Comparison of ENCODE assay signal across 17 cellular contexts in the genomic region with DNA sequence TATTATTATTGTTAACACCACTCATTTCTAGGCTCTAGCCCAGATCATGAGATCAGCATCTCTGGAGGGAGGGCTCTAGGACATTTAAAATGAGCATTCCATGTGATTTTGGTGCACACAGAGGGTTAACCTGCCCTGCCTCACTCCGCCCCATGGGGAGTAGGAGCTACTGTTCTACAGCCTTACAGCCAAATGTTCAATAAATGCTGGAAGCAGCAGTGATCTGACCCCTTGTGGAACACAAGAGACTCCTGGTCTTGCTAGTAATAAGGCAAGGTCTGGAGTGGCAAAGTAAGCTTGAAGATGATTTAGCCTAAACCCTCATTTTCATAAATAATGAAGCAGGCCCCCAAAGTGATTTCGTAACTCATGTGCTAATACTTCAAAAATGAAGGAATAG.
DNase-seq lines count a peak whose midpoint lies in the region; ATAC-seq and TF ChIP-seq lines count a peak whose summit lies in the region.
"Had no signal": no experiment of that assay in that cellular context is flagged by ENCODE, and none has a peak within 500 bp of the region (broad histone marks: within the 10 kb centered on the region; RNA-seq: fewer than 3 reads in every experiment).

No MANE protein-coding gene starts in this region.

- H3K27ac ChIP-seq in PC-3 (ENCODE audit: low read length): no peak overlapping the region
- no peak overlapping the region for H3K27ac ChIP-seq in foreskin keratinocyte
- H3K27ac ChIP-seq: KMS-11 had no signal

- H3K9me2 ChIP-seq in PC-3 (replicated peaks; ENCODE audit: low read length): no peaks in the 10 kb centered on the region

- H3K9ac ChIP-seq in PC-3 (ENCODE audit: low read length): no peak overlapping the region
- H3K9ac ChIP-seq: KMS-11 had no signal

- H3F3A ChIP-seq in PC-3 (ENCODE audit: low read length, unreplicated experiment): no peaks in the 10 kb centered on the region

- H3K4me2 ChIP-seq in PC-3 (ENCODE audit: low read length): no peak overlapping the region
- H3K4me2 ChIP-seq: KMS-11 had no signal

- peak; percentile 59 for ATAC-seq in PC-3
- ATAC-seq in foreskin keratinocyte: no peak
- no peak for ATAC-seq in GM18870 (IDR thresholded peaks at IDR 0.05; ENCODE audit: unreplicated experiment)

- POLR2A ChIA-PET in PC-3 (lab: Charles Lee; ENCODE audit: unreplicated experiment): no interaction called here

- no peaks in the 10 kb centered on the region for H3K4me1 Mint-ChIP-seq in chondrocyte (ENCODE audit: low read depth)

- H3K4me1 ChIP-seq in PC-3 (ENCODE audit: insufficient read depth, low read length) (no peaks in the 10 kb centered on the region), foreskin keratinocyte (no peaks in the 10 kb centered on the region)

- no peak overlapping the region for H3K27ac Mint-ChIP-seq in chondrocyte (ENCODE audit: unreplicated experiment)
- H3K27ac Mint-ChIP-seq: CD8-positive, alpha-beta memory T cell; HFFc6 had no signal

- BruUV-seq in PC-3 (replicated peaks; lab: Mats Ljungman, UMichigan): no TSS peak

- H2AFZ ChIP-seq in PC-3 (ENCODE audit: low read length): no peak overlapping the region

- H3K9me3 Mint-ChIP-seq in chondrocyte (ENCODE audit: low read depth): peaks cover 13% of the 10 kb centered on the region
- H3K9me3 Mint-ChIP-seq: HFFc6 had no signal

- in situ Hi-C loops in G401 (cut with HindIII; ENCODE audit: low sequenced_read_pairs): no loop called here

- DNase-seq in G401 (ENCODE audit: low spot score): peak; percentile 5
- DNase-seq in PC-3: no peak
- DNase-seq in chondrocyte (ENCODE audit: low spot score): no peak
- DNase-seq in foreskin keratinocyte: no peak
- no peak for DNase-seq in kidney glomerular epithelial cell (lab: John Stamatoyannopoulos, UW)
- DNase-seq in NCI-H2029 treated with DMSO at 0.1 percent for 48 hours (lab: John Stamatoyannopoulos, UW): no peak
- DNase-seq: CD8-positive, alpha-beta memory T cell; EL; GOT3; HFFc6; MM.1S; NCI-H187 treated with DMSO at 0.1 percent for 48 hours; NCI-H2171; NCI-H774; SHP77 had no signal

- peaks cover 29% of the 10 kb centered on the region for H3K27me3 Mint-ChIP-seq in chondrocyte (ENCODE audit: low read depth)
- H3K27me3 Mint-ChIP-seq: CD8-positive, alpha-beta memory T cell had no signal

- no peaks in the 10 kb centered on the region for H3K79me2 ChIP-seq in PC-3 (ENCODE audit: low read length)

- intact Hi-C loops in PC-3 (cut with micrococcal nuclease): loop anchor here (10.0 kb wide), 1 partner anchor 174 kb away; no protein-coding TSS in a partner anchor

- no peak overlapping the region for H3K4me3 ChIP-seq in PC-3 (ENCODE audit: low read length)

- no peaks in the 10 kb centered on the region for H3K36me3 ChIP-seq in PC-3 (ENCODE audit: low read depth, low read length)

- H3K27me3 ChIP-seq in PC-3 (ENCODE audit: low read length): peaks cover 26% of the 10 kb centered on the region; the same call in 1 of the 2 replicates
- peaks cover 21% of the 10 kb centered on the region for H3K27me3 ChIP-seq in foreskin keratinocyte

- TF ChIP-seq CTCF in PC-3 (conservative IDR thresholded peaks at IDR 0.05; ENCODE audit: low read depth, low read length) (0 out of 2 replicates have a peak, but pooled peaks have one; percentile 14), chondrocyte (IDR thresholded peaks at IDR 0.05) (peak; percentile 11), foreskin keratinocyte (conservative IDR thresholded peaks at IDR 0.05) (peak; percentile 23)

- H3K9me3 ChIP-seq in PC-3 (ENCODE audit: low read length): no peaks in the 10 kb centered on the region

- peaks cover 4% of the 10 kb centered on the region for H3K36me3 Mint-ChIP-seq in chondrocyte (ENCODE audit: low read depth)

- CTCF ChIA-PET in PC-3 (lab: Charles Lee): interaction anchor here (1.0 kb wide), 1 partner anchor 176 kb away, joined by 5 read pairs; no protein-coding TSS in a partner anchor

- H3K4me3 Mint-ChIP-seq in chondrocyte (ENCODE audit: unreplicated experiment): no peak overlapping the region
- H3K4me3 Mint-ChIP-seq: CD8-positive, alpha-beta memory T cell; HFFc6 had no signal

- no peaks in the 10 kb centered on the region for H4K20me1 ChIP-seq in PC-3 (ENCODE audit: low read length)
